ENCODE assay signal across 10 cellular contexts in genomic region chr5:52789378-52789777, GRCh38. TPM values are rescaled to one million over a fixed set of nuclear protein-coding genes. Genes with fewer than 3 reads are reported as not detected.
DNase-seq lines count a peak whose midpoint lies in the region; ATAC-seq, FAIRE-seq and TF ChIP-seq lines count a peak whose summit lies in the region.
"Had no signal": no experiment of that assay in that cellular context is flagged by ENCODE, and none has a peak within 500 bp of the region (broad histone marks: within the 10 kb centered on the region; RNA-seq: fewer than 3 reads in every experiment).

No MANE protein-coding gene starts in this region.

- in situ Hi-C loops in gastrocnemius medialis (cut with MboI; ENCODE audit: low sequenced_read_pairs in 4 of 4) = loop anchor here in 1 of 4 donors (25.0 kb wide), 1 partner anchor 123 kb away; no protein-coding TSS in a partner anchor

- TF ChIP-seq CTCF in D721Med (IDR thresholded peaks at IDR 0.05; ENCODE audit: insufficient read depth, missing control alignments) (no peak), fibroblast of villous mesenchyme (IDR thresholded peaks at IDR 0.05; ENCODE audit: insufficient read depth, low read depth, low read length) (no peak), gastrocnemius medialis (IDR thresholded peaks at IDR 0.05 in 4 of 5, conservative IDR thresholded peaks at IDR 0.05 in 1 of 5) (no peak)

- ATAC-seq in gastrocnemius medialis (no peak), HG02763 (IDR thresholded peaks at IDR 0.05; ENCODE audit: unreplicated experiment) (no peak)

- H3K27ac ChIP-seq in SJCRH30 (no peak overlapping the region), gastrocnemius medialis (peak overlapping the region; percentile 68 to 83 (median 76))

- peak; percentile 75 for FAIRE-seq in D721Med (lab: Jason Lieb, UNC)

- no peaks in the 10 kb centered on the region for H3K9me3 ChIP-seq in SJCRH30 (replicated peaks)
- H3K9me3 ChIP-seq in gastrocnemius medialis = no peaks in the 10 kb centered on the region

- TF ChIP-seq POLR2A in gastrocnemius medialis (IDR thresholded peaks at IDR 0.05) = no peak

- H3K36me3 ChIP-seq in SJCRH30 (no peaks in the 10 kb centered on the region), gastrocnemius medialis (no peaks in the 10 kb centered on the region)

- H3K4me1 ChIP-seq in SJCRH30 (no peaks in the 10 kb centered on the region), gastrocnemius medialis (peaks cover 7 to 13% of the 10 kb centered on the region in 2 donors)

- H3K4me3 ChIP-seq in SJCRH30 (peak overlapping the region; percentile 59), fibroblast of villous mesenchyme (ENCODE audit: low read depth, low read length) (peak overlapping the region; percentile 83), gastrocnemius medialis (peak overlapping the region; percentile 61 to 76 (median 68))

- DNase-seq in D721Med (ENCODE audit: insufficient read length, low spot score) (no peak), SJCRH30 (no peak), fibroblast of villous mesenchyme (ENCODE audit: low read depth) (no peak), gastrocnemius medialis (no peak), superior temporal gyrus (ENCODE audit: extremely low spot score) (no peak), NCI-H1092 treated with DMSO at 0.1 percent for 48 hours (lab: John Stamatoyannopoulos, UW) (no peak), NCI-H2029 (lab: John Stamatoyannopoulos, UW) (no peak)
- DNase-seq: naive B cell, SHP77 treated with DMSO at 0.1 percent for 48 hours had no signal

- no peaks in the 10 kb centered on the region for H3K27me3 ChIP-seq in SJCRH30
- peaks cover 0 to 7% (median 0%) of the 10 kb centered on the region in 3 donors for H3K27me3 ChIP-seq in gastrocnemius medialis

- intact Hi-C loops in gastrocnemius medialis (cut with DNase I; ENCODE audit: low total_unique reads) = loop anchor here (5.0 kb wide), 1 partner anchor 97 kb away; no protein-coding TSS in a partner anchor

RNA-seq across cellular contexts. Expression of gene ITGA1, which starts 1.7 kb away (rescaled TPM):
- total RNA-seq in SJCRH30 (2014; rRNA removed; shearing (Covaris generic)) = 8.8 and 9.9 TPM in 2 replicates
- total RNA-seq in fibroblast of villous mesenchyme (104 and 154 TPM in 2 replicates), gastrocnemius medialis (10 to 100 TPM in 2 of 4 donors, 1 to 10 TPM in 2; 5.7 to 20.4 (median 12.4) TPM)

RNA-seq across cellular contexts. Expression of gene PELO, which starts 1.7 kb away (rescaled TPM):
- 16.8 and 17.0 TPM in 2 replicates for total RNA-seq in SJCRH30 (2014; rRNA removed; shearing (Covaris generic))
- total RNA-seq in fibroblast of villous mesenchyme = 44.9 and 47.7 TPM in 2 replicates
- 10 to 100 TPM; 13.8 to 28.5 (median 18.5) TPM for total RNA-seq in gastrocnemius medialis
